Comparison of ENCODE assay signal across 19 cellular contexts in genomic region chr9:123654647-123655637, GRCh38.
"Had no signal": no experiment of that assay in that cellular context is flagged by ENCODE, and none has a peak within 500 bp of the region (broad histone marks: within the 10 kb centered on the region; RNA-seq: fewer than 3 reads in every experiment).

No MANE protein-coding gene starts in this region.

- H3K36me3 ChIP-seq: pancreas, prostate gland, upper lobe of left lung had no signal

- H3K4me3 ChIP-seq: ascending aorta, heart right ventricle, pancreas, prostate gland, skin epidermis, upper lobe of left lung, vagina had no signal

- H3K27me3 ChIP-seq: ascending aorta, foreskin keratinocyte, heart right ventricle, upper lobe of left lung, vagina had no signal

- DNase-seq: activated naive CD4-positive, alpha-beta T cell; activated T-cell treated with anti-CD3 and anti-CD28 coated beads for 4 hours; activated T-cell treated with anti-CD3 and anti-CD28 coated beads, Interleukin-2, amount 50 U/mL, for 72 hours; foreskin keratinocyte; heart right ventricle; midbrain; naive thymus-derived CD4-positive, alpha-beta T cell; nucleus accumbens; pancreas; retina; stimulated activated CD4-positive, alpha-beta T cell treated with anti-CD3 and anti-CD28 coated beads, Interleukin-12 subunit alpha, Interleukin-12 subunit beta, amount 100 ng/mL, for 4 hours; stimulated activated CD4-positive, alpha-beta T cell treated with anti-CD3 and anti-CD28 coated beads, Interleukin-4, amount 100 ng/mL, for 1 hour; stimulated activated naive CD8-positive, alpha-beta T cell treated with anti-CD3 and anti-CD28 coated beads, Interleukin-15, Interleukin-2, amounts not matched to agents 100 U/mL and 50 U/mL, for 24 hours; T1000 had no signal

- H3K27ac ChIP-seq: ascending aorta, foreskin keratinocyte, heart right ventricle, pancreas, prostate gland, skin epidermis, upper lobe of left lung, vagina had no signal
